Comparison of ENCODE assay signal across 9 cellular contexts in the genomic region with DNA sequence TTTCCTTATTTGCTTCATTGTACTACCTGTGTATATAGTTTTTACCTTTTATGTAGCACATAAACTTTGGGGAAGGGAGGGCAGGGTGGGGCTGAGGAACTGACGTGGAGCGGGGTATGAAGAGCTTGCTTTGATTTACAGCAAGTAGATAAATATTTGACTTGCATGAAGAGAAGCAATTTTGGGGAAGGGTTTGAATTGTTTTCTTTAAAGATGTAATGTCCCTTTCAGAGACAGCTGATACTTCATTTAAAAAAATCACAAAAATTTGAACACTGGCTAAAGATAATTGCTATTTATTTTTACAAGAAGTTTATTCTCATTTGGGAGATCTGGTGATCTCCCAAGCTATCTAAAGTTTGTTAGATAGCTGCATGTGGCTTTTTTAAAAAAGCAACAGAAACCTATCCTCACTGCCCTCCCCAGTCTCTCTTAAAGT. TPM values are rescaled to one million over a fixed set of nuclear protein-coding genes. Genes with fewer than 3 reads are reported as not detected.
A peak's percentile ranks its signal among the peaks of the same experiment; 100 is the strongest.
DNase-seq lines count a peak whose midpoint lies in the region; ATAC-seq and TF ChIP-seq lines count a peak whose summit lies in the region.
"Had no signal": no experiment of that assay in that cellular context is flagged by ENCODE, and none has a peak within 500 bp of the region (broad histone marks: within the 10 kb centered on the region; RNA-seq: fewer than 3 reads in every experiment).

No MANE protein-coding gene starts in this region.

- DNase-seq in DMS114 treated with DMSO at 0.1 percent for 48 hours (lab: John Stamatoyannopoulos, UW; ENCODE audit: unreplicated experiment): peak; percentile 49
- peak; percentile 24 for DNase-seq in LHCN-M2 (ENCODE audit: low read depth)
- no peak for DNase-seq in body of pancreas
- no peak for DNase-seq in neural progenitor cell (ENCODE audit: low spot score)
- no peak for DNase-seq in anterior cingulate cortex (lab: John Stamatoyannopoulos, UW)
- DNase-seq: activated CD8-positive, alpha-beta memory T cell treated with anti-CD3 and anti-CD28 coated beads, Interleukin-2, amount 50 U/mL, for 4 hours had no signal

- 22 to 37% methylated on average over 2 of the region's 2 CpGs for WGBS in body of pancreas, 2 donors

- no peaks in the 10 kb centered on the region for H3K9me3 Mint-ChIP-seq in neural progenitor cell

- H3K36me3 ChIP-seq in body of pancreas (replicated peaks in 1 of 2; ENCODE audit: insufficient read depth in 1 of 2, low read depth in 2 of 2) (peaks cover 0 to 4% of the 10 kb centered on the region in 2 donors), neural progenitor cell (peaks cover 31% of the 10 kb centered on the region)

- H3K36me3 Mint-ChIP-seq in neural progenitor cell: peaks cover 28% of the 10 kb centered on the region

- H3K79me2 ChIP-seq in neural progenitor cell (ENCODE audit: low read depth): peaks cover 70% of the 10 kb centered on the region

- peaks cover 79% of the 10 kb centered on the region for H3F3A ChIP-seq in neural progenitor cell (ENCODE audit: low read depth)

- H3K27ac ChIP-seq in body of pancreas (peak overlapping the region in 3 of 4 donors; percentile 38 to 100 (median 99)), neural progenitor cell (no peak overlapping the region)

- peaks cover 48% of the 10 kb centered on the region for H4K20me1 ChIP-seq in neural progenitor cell (ENCODE audit: low read depth)

- no peak overlapping the region for H2AFZ ChIP-seq in neural progenitor cell (replicated peaks)

- peaks cover 45% of the 10 kb centered on the region for H3K4me1 ChIP-seq in body of pancreas
- peaks cover 39% of the 10 kb centered on the region for H3K4me1 ChIP-seq in neural progenitor cell

- no peak overlapping the region for H3K27ac Mint-ChIP-seq in neural progenitor cell

- peak overlapping the region; percentile 94 for H3K4me2 ChIP-seq in neural progenitor cell

- H3K4me3 Mint-ChIP-seq in neural progenitor cell: peak overlapping the region; percentile 68

- ATAC-seq in body of pancreas (no peak), GM19463 (IDR thresholded peaks at IDR 0.05; ENCODE audit: unreplicated experiment) (no peak), GM18858 (IDR thresholded peaks at IDR 0.05; ENCODE audit: unreplicated experiment) (no peak), HG03095 (IDR thresholded peaks at IDR 0.05; ENCODE audit: unreplicated experiment) (no peak)

- no peak for TF ChIP-seq POLR2A in body of pancreas (IDR thresholded peaks at IDR 0.05)

- H3K4me1 Mint-ChIP-seq in neural progenitor cell: peaks cover 49% of the 10 kb centered on the region

- TF ChIP-seq CTCF in body of pancreas (IDR thresholded peaks at IDR 0.05): no peak
- no peak for TF ChIP-seq CTCF in neural progenitor cell (IDR thresholded peaks at IDR 0.05)

- no peaks in the 10 kb centered on the region for H3K9me3 ChIP-seq in body of pancreas
- H3K9me3 ChIP-seq in neural progenitor cell (ENCODE audit: low read depth): no peaks in the 10 kb centered on the region

- intact Hi-C loops in body of pancreas (cut with DNase I): no loop called here

- H3K27me3 ChIP-seq in body of pancreas: no peaks in the 10 kb centered on the region
- H3K27me3 ChIP-seq in neural progenitor cell: no peaks in the 10 kb centered on the region

- no peak overlapping the region for H3K9ac ChIP-seq in neural progenitor cell

- no peak overlapping the region for H3K4me3 ChIP-seq in body of pancreas
- H3K4me3 ChIP-seq in neural progenitor cell: peak overlapping the region; percentile 98

- peaks cover 8% of the 10 kb centered on the region for H3K27me3 Mint-ChIP-seq in neural progenitor cell (ENCODE audit: insufficient read depth, low read depth)

RNA-seq across cellular contexts. Expression of gene CDKN1B, which starts 4.1 kb away (rescaled TPM):
- total RNA-seq in LHCN-M2 (2014; rRNA removed): 21.2 and 27.4 TPM in 2 replicates
- polyA plus RNA-seq in LHCN-M2 (2012): 9.2 TPM
- total RNA-seq in body of pancreas: 10 to 100 TPM; 11.9 to 28.3 TPM
- total RNA-seq in neural progenitor cell (ENCODE audit: low replicate concordance): 75.5 and 84.2 TPM in 2 replicates

RNA-seq across cellular contexts. Expression of gene GPR19, which starts 25.3 kb away (rescaled TPM):
- total RNA-seq in LHCN-M2 (2014; rRNA removed) (0.34 and 0.64 TPM in 2 replicates), body of pancreas (not detected), neural progenitor cell (ENCODE audit: low replicate concordance) (53.9 and 57.4 TPM in 2 replicates)
- polyA plus RNA-seq in LHCN-M2 (2012): 0.09 TPM

Comparison
In these comparisons a context has a peak if more than half of its experiments do, and no peak if none do; other contexts are left out.
1. DNase-seq: peak in DMS114 treated with DMSO at 0.1 percent for 48 hours (single experiment) and LHCN-M2 (single experiment); none in body of pancreas (0 of 4), neural progenitor cell (single experiment) and anterior cingulate cortex (0 of 58).
2. RNA of gene GPR19, which starts 25.3 kb away (total RNA-seq): 53.9 to 57.4 TPM in neural progenitor cell; 0.34 to 0.64 TPM in LHCN-M2 and not detected in body of pancreas; every median in the first group is over 10 times any median in the second.